Comparison of ENCODE assay signal across 29 cellular contexts in genomic region chr13:91272235-91272777, GRCh38.
"Had no signal": no experiment of that assay in that cellular context is flagged by ENCODE, and none has a peak within 500 bp of the region (broad histone marks: within the 10 kb centered on the region; RNA-seq: fewer than 3 reads in every experiment).

No MANE protein-coding gene starts in this region.

- H3K9me3 Mint-ChIP-seq: stimulated activated effector memory CD8-positive, alpha-beta T cell treated with anti-CD3 and anti-CD28 coated beads, Interleukin-12 subunit alpha, Interleukin-12 subunit beta, amount 100 ng/mL, for 72 hours; stimulated activated naive CD8-positive, alpha-beta T cell treated with anti-CD3 and anti-CD28 coated beads, Interleukin-15, amount 100 ng/mL, for 72 hours; stimulated activated naive CD8-positive, alpha-beta T cell treated with anti-CD3 and anti-CD28 coated beads, Interleukin-15, Interleukin-2, amounts not matched to agents 100 ng/mL and 50 ng/mL, for 24 hours had no signal

- H3K4me1 Mint-ChIP-seq: stimulated activated effector memory CD8-positive, alpha-beta T cell treated with anti-CD3 and anti-CD28 coated beads, Interleukin-12 subunit alpha, Interleukin-12 subunit beta, amount 100 ng/mL, for 72 hours; stimulated activated memory B cell treated with anti-CD40 and anti-IgM and Interleukin-4, amounts not matched to agents 10 μg/mL and 1 μg/mL and 100 μg/mL, for 72 hours; stimulated activated naive B cell treated with anti-CD40 and anti-IgM and Interleukin-4, amounts not matched to agents 10 μg/mL and 1 μg/mL and 100 μg/mL, for 72 hours; stimulated activated naive CD8-positive, alpha-beta T cell treated with anti-CD3 and anti-CD28 coated beads, Interleukin-15, amount 100 ng/mL, for 72 hours had no signal

- DNase-seq: stimulated activated CD4-positive, alpha-beta T cell treated with anti-CD3 and anti-CD28 coated beads, Interleukin-2, amount 100 ng/mL, for 48 hours; stimulated activated CD4-positive, alpha-beta T cell treated with anti-CD3 and anti-CD28 coated beads, Interleukin-4, amount 100 ng/mL, for 1 hour; stimulated activated CD4-positive, alpha-beta T cell treated with anti-CD3 and anti-CD28 coated beads, Interleukin-4, amount 100 ng/mL, for 24 hours; stimulated activated CD4-positive, alpha-beta T cell treated with anti-CD3 and anti-CD28 coated beads, Interleukin-4, amount 100 ng/mL, for 4 hours; stimulated activated CD8-positive, alpha-beta memory T cell treated with anti-CD3 and anti-CD28 coated beads, Interleukin-4, amount 100 ng/mL, for 48 hours; stimulated activated naive B cell treated with anti-CD40 and anti-IgM and Interleukin-4, amounts not matched to agents 10 μg/mL and 1 μg/mL and 100 μg/mL, for 72 hours; stimulated activated naive CD4-positive, alpha-beta T cell; stimulated activated naive CD4-positive, alpha-beta T cell treated with Interleukin-2 at 50 U/mL for 16 hours; stimulated activated naive CD8-positive, alpha-beta T cell treated with anti-CD3 and anti-CD28 coated beads, Interleukin-15, amount 100 ng/mL, for 72 hours; stimulated activated naive CD8-positive, alpha-beta T cell treated with anti-CD3 and anti-CD28 coated beads, Interleukin-15, Interleukin-2, amounts not matched to agents 100 U/mL and 50 U/mL, for 24 hours; stomach; substantia nigra; testis; thyroid gland; tibial artery; transverse colon; trophoblast cell; upper lobe of left lung; upper lobe of right lung; uterus had no signal

- H3K4me1 ChIP-seq: stomach, suprapubic skin, testis, thyroid gland, tibial artery, tibial nerve, transverse colon, upper lobe of left lung, upper lobe of right lung, uterus, vagina had no signal

- H3K4me3 ChIP-seq: stomach, suprapubic skin, testis, thoracic aorta, thyroid gland, tibial artery, tibial nerve, transverse colon, upper lobe of left lung, upper lobe of right lung, uterus, vagina had no signal

- H3K4me3 Mint-ChIP-seq: stimulated activated effector memory CD8-positive, alpha-beta T cell treated with anti-CD3 and anti-CD28 coated beads, Interleukin-12 subunit alpha, Interleukin-12 subunit beta, amount 100 ng/mL, for 72 hours; stimulated activated memory B cell treated with anti-CD40 and anti-IgM and Interleukin-4, amounts not matched to agents 10 μg/mL and 1 μg/mL and 100 μg/mL, for 72 hours; stimulated activated naive B cell treated with anti-CD40 and anti-IgM and Interleukin-4, amounts not matched to agents 10 μg/mL and 1 μg/mL and 100 μg/mL, for 72 hours; stimulated activated naive CD8-positive, alpha-beta T cell treated with anti-CD3 and anti-CD28 coated beads, Interleukin-15, amount 100 ng/mL, for 72 hours; stimulated activated naive CD8-positive, alpha-beta T cell treated with anti-CD3 and anti-CD28 coated beads, Interleukin-15, Interleukin-2, amounts not matched to agents 100 ng/mL and 50 ng/mL, for 24 hours; type B pancreatic cell had no signal

- H3K9me3 ChIP-seq: stomach, testis, thyroid gland, tibial artery, transverse colon, upper lobe of left lung, upper lobe of right lung, uterus, vagina had no signal

- H3K27ac ChIP-seq: stomach, suprapubic skin, testis, thoracic aorta, thyroid gland, tibial artery, tibial nerve, transverse colon, upper lobe of left lung, upper lobe of right lung, uterus, vagina had no signal

- H3K27me3 ChIP-seq: stomach, suprapubic skin, testis, thyroid gland, tibial artery, tibial nerve, transverse colon, upper lobe of left lung, upper lobe of right lung, uterus, vagina had no signal

- H3K27me3 Mint-ChIP-seq: type B pancreatic cell had no signal

- ATAC-seq: stimulated activated effector memory CD8-positive, alpha-beta T cell treated with anti-CD3 and anti-CD28 coated beads, Interleukin-12 subunit alpha, Interleukin-12 subunit beta, amount 100 ng/mL, for 72 hours; stimulated activated memory B cell treated with anti-CD40 and anti-IgM and Interleukin-4, amounts not matched to agents 10 μg/mL and 1 μg/mL and 100 μg/mL, for 72 hours; stimulated activated naive B cell treated with anti-CD40 and anti-IgM and Interleukin-4, amounts not matched to agents 10 μg/mL and 1 μg/mL and 100 μg/mL, for 72 hours; stimulated activated naive CD8-positive, alpha-beta T cell treated with anti-CD3 and anti-CD28 coated beads, Interleukin-15, amount 100 ng/mL, for 72 hours; stimulated activated naive CD8-positive, alpha-beta T cell treated with anti-CD3 and anti-CD28 coated beads, Interleukin-15, Interleukin-2, amounts not matched to agents 100 U/mL and 50 U/mL, for 24 hours; upper lobe of right lung had no signal

- H3K36me3 ChIP-seq: stomach, suprapubic skin, thoracic aorta, thyroid gland, tibial artery, tibial nerve, transverse colon, upper lobe of left lung, upper lobe of right lung, uterus, vagina had no signal

- FAIRE-seq: urothelium cell line had no signal

- H3K27ac Mint-ChIP-seq: stimulated activated effector memory CD8-positive, alpha-beta T cell treated with anti-CD3 and anti-CD28 coated beads, Interleukin-12 subunit alpha, Interleukin-12 subunit beta, amount 100 ng/mL, for 72 hours; stimulated activated memory B cell treated with anti-CD40 and anti-IgM and Interleukin-4, amounts not matched to agents 10 μg/mL and 1 μg/mL and 100 μg/mL, for 72 hours; stimulated activated naive B cell treated with anti-CD40 and anti-IgM and Interleukin-4, amounts not matched to agents 10 μg/mL and 1 μg/mL and 100 μg/mL, for 72 hours; stimulated activated naive CD8-positive, alpha-beta T cell treated with anti-CD3 and anti-CD28 coated beads, Interleukin-15, amount 100 ng/mL, for 72 hours; stimulated activated naive CD8-positive, alpha-beta T cell treated with anti-CD3 and anti-CD28 coated beads, Interleukin-15, Interleukin-2, amounts not matched to agents 100 ng/mL and 50 ng/mL, for 24 hours; type B pancreatic cell had no signal

- H3K36me3 Mint-ChIP-seq: stimulated activated effector memory CD8-positive, alpha-beta T cell treated with anti-CD3 and anti-CD28 coated beads, Interleukin-12 subunit alpha, Interleukin-12 subunit beta, amount 100 ng/mL, for 72 hours; stimulated activated memory B cell treated with anti-CD40 and anti-IgM and Interleukin-4, amounts not matched to agents 10 μg/mL and 1 μg/mL and 100 μg/mL, for 72 hours; stimulated activated naive B cell treated with anti-CD40 and anti-IgM and Interleukin-4, amounts not matched to agents 10 μg/mL and 1 μg/mL and 100 μg/mL, for 72 hours; type B pancreatic cell had no signal
